Comparison of ENCODE assay signal across 9 cellular contexts in the genomic region with DNA sequence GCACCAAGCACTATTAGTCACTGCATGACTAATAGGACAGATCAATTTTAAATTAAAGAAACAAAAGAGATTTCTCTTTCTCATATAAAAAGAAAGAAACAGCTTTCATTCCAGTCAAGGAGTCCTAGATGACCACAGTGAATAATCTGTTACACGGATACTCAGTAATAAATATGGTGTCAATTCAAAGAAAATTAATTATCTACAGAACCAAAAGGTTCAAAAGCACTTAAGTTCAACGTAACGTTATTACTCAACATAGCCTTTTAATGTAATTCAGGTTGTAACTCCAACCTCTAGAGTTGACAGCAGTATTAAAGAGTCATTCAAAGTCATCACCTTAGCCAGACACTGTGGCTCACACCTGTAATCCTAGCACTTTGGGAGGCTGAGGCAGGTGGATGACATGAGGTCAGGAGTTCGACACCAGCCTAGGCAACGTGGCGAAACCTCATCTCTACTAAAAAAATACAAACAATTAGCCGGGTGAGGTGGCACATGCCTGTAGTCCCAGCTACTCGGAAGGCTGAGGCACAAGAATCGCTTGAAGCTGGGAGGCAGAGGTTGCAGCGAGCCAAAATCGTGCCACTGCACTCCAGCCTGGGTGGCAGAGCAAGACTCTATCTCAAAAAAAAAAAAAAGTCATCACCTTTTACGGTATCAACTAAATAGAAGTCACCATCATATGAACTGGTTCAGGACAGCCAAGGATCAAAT. TPM values are rescaled to one million over a fixed set of nuclear protein-coding genes. Genes with fewer than 3 reads are reported as not detected.
A peak's percentile ranks its signal among the peaks of the same experiment; 100 is the strongest.
DNase-seq lines count a peak whose midpoint lies in the region; ATAC-seq and TF ChIP-seq lines count a peak whose summit lies in the region.
"Had no signal": no experiment of that assay in that cellular context is flagged by ENCODE, and none has a peak within 500 bp of the region (broad histone marks: within the 10 kb centered on the region; RNA-seq: fewer than 3 reads in every experiment).

No MANE protein-coding gene starts in this region.

- CTCF ChIA-PET in CD8-positive, alpha-beta memory T cell (lab: Charles Lee), result interaction anchor here (1.6 to 2.5 kb wide), 2 partner anchors 24 to 110 kb away, joined by 6 read pairs; a partner anchor contains a TSS

- TF ChIP-seq CTCF in OCI-LY3 (IDR thresholded peaks at IDR 0.05; ENCODE audit: low read depth, low read length) (no peak), chondrocyte (IDR thresholded peaks at IDR 0.05) (no peak)

- H3K9me3 Mint-ChIP-seq in CD8-positive, alpha-beta memory T cell, result no peaks in the 10 kb centered on the region
- no peaks in the 10 kb centered on the region for H3K9me3 Mint-ChIP-seq in chondrocyte (ENCODE audit: low read depth)
- H3K9me3 Mint-ChIP-seq in natural killer cell treated with Interleukin-12 subunit alpha and Interleukin-12 subunit beta and Interleukin-15 and Interleukin-18, amount 100 ng/mL, for 72 hours, result no peaks in the 10 kb centered on the region

- H3K4me3 Mint-ChIP-seq in CD8-positive, alpha-beta memory T cell, result peak overlapping the region; percentile 77 to 96 (median 95)
- H3K4me3 Mint-ChIP-seq in chondrocyte (ENCODE audit: unreplicated experiment), result no peak overlapping the region
- H3K4me3 Mint-ChIP-seq in natural killer cell treated with Interleukin-12 subunit alpha and Interleukin-12 subunit beta and Interleukin-15 and Interleukin-18, amount 100 ng/mL, for 72 hours, result peak overlapping the region; percentile 79

- peak in 1 of 2 donors; percentile 0 for ATAC-seq in natural killer cell treated with Interleukin-12 subunit alpha and Interleukin-12 subunit beta and Interleukin-15 and Interleukin-18, amount 100 ng/mL, for 72 hours

- H3K27me3 ChIP-seq in CD8-positive, alpha-beta memory T cell (ENCODE audit: insufficient read depth, low read length, poor library complexity, severe bottlenecking), result no peaks in the 10 kb centered on the region
- H3K27me3 ChIP-seq in OCI-LY3 (ENCODE audit: low read depth, low read length), result no peaks in the 10 kb centered on the region

- peak overlapping the region; percentile 55 to 96 (median 92) for H3K27ac Mint-ChIP-seq in CD8-positive, alpha-beta memory T cell
- peak overlapping the region; percentile 91 for H3K27ac Mint-ChIP-seq in chondrocyte (ENCODE audit: unreplicated experiment)
- H3K27ac Mint-ChIP-seq in natural killer cell treated with Interleukin-12 subunit alpha and Interleukin-12 subunit beta and Interleukin-15 and Interleukin-18, amount 100 ng/mL, for 72 hours, result peak overlapping the region; percentile 93 to 97

- peaks cover 78% of the 10 kb centered on the region for H4K20me1 ChIP-seq in OCI-LY3 (ENCODE audit: insufficient read depth, low read length)

- H3K36me3 Mint-ChIP-seq in CD8-positive, alpha-beta memory T cell, result peaks cover 0 to 15% (median 0%) of the 10 kb centered on the region in 3 donors
- no peaks in the 10 kb centered on the region for H3K36me3 Mint-ChIP-seq in chondrocyte (ENCODE audit: low read depth)
- H3K36me3 Mint-ChIP-seq in natural killer cell treated with Interleukin-12 subunit alpha and Interleukin-12 subunit beta and Interleukin-15 and Interleukin-18, amount 100 ng/mL, for 72 hours, result peaks cover 7% of the 10 kb centered on the region

- H3K4me3 ChIP-seq in CD8-positive, alpha-beta memory T cell (ENCODE audit: low read length), result peak overlapping the region; percentile 23
- H3K4me3 ChIP-seq in OCI-LY3 (ENCODE audit: low read length), result peak overlapping the region; percentile 60

- H3K27ac ChIP-seq in CD8-positive, alpha-beta memory T cell (ENCODE audit: low read depth, low read length), result peak overlapping the region; percentile 69
- peak overlapping the region; percentile 80 for H3K27ac ChIP-seq in OCI-LY3 (ENCODE audit: low read length)

- H3K36me3 ChIP-seq in CD8-positive, alpha-beta memory T cell (ENCODE audit: insufficient read depth, low read length), result no peaks in the 10 kb centered on the region
- H3K36me3 ChIP-seq in OCI-LY3 (replicated peaks; ENCODE audit: low read depth, low read length), result peaks cover 24% of the 10 kb centered on the region

- peak overlapping the region; percentile 29 for H3K9ac ChIP-seq in OCI-LY3 (ENCODE audit: low read length)

- H2AFZ ChIP-seq in OCI-LY3 (ENCODE audit: low read depth, low read length), result no peak overlapping the region

- peak overlapping the region; percentile 71 for H3K4me2 ChIP-seq in OCI-LY3 (ENCODE audit: low read length)

- peak in 1 of 5 donors; percentile 51 for DNase-seq in CD8-positive, alpha-beta memory T cell
- no peak for DNase-seq in chondrocyte (ENCODE audit: low spot score)
- DNase-seq in natural killer cell treated with Interleukin-12 subunit alpha and Interleukin-12 subunit beta and Interleukin-15 and Interleukin-18, amount 100 ng/mL, for 72 hours (ENCODE audit: low spot score), result no peak
- DNase-seq in DMS53 treated with DMSO at 0.1 percent for 48 hours (lab: John Stamatoyannopoulos, UW; ENCODE audit: unreplicated experiment), result no peak
- DNase-seq in SW 1271 (lab: John Stamatoyannopoulos, UW), result no peak
- DNase-seq in NCI-H2171 (lab: John Stamatoyannopoulos, UW), result no peak
- DNase-seq in NCI-H446 treated with DMSO at 0.1 percent for 48 hours (lab: John Stamatoyannopoulos, UW), result no peak
- DNase-seq: RPMI8226 had no signal

- POLR2A ChIA-PET in CD8-positive, alpha-beta memory T cell (lab: Charles Lee), result interaction anchor here (0.6 to 1.0 kb wide), 3 partner anchors 15 to 77 kb away, joined by 5 read pairs; a partner anchor contains a TSS

- H3K4me1 ChIP-seq in CD8-positive, alpha-beta memory T cell (ENCODE audit: insufficient read depth, low read length), result peaks cover 76% of the 10 kb centered on the region
- H3K4me1 ChIP-seq in OCI-LY3 (ENCODE audit: low read length), result peaks cover 47% of the 10 kb centered on the region

- peaks cover 94% of the 10 kb centered on the region for H3K79me2 ChIP-seq in OCI-LY3 (ENCODE audit: low read length)

- H3K4me1 Mint-ChIP-seq in CD8-positive, alpha-beta memory T cell, result peaks cover 74 to 82% (median 81%) of the 10 kb centered on the region in 3 donors
- peaks cover 45% of the 10 kb centered on the region for H3K4me1 Mint-ChIP-seq in chondrocyte (ENCODE audit: low read depth)
- H3K4me1 Mint-ChIP-seq in natural killer cell treated with Interleukin-12 subunit alpha and Interleukin-12 subunit beta and Interleukin-15 and Interleukin-18, amount 100 ng/mL, for 72 hours (ENCODE audit: low read depth in 2 of 2), result peaks cover 53 to 57% of the 10 kb centered on the region in 2 donors

- no peaks in the 10 kb centered on the region for H3K27me3 Mint-ChIP-seq in CD8-positive, alpha-beta memory T cell
- H3K27me3 Mint-ChIP-seq in chondrocyte (ENCODE audit: low read depth), result no peaks in the 10 kb centered on the region
- no peaks in the 10 kb centered on the region for H3K27me3 Mint-ChIP-seq in natural killer cell treated with Interleukin-12 subunit alpha and Interleukin-12 subunit beta and Interleukin-15 and Interleukin-18, amount 100 ng/mL, for 72 hours

- H3K9me3 ChIP-seq in CD8-positive, alpha-beta memory T cell (ENCODE audit: low read length), result no peaks in the 10 kb centered on the region
- H3K9me3 ChIP-seq in OCI-LY3 (ENCODE audit: insufficient read depth, low read length), result no peaks in the 10 kb centered on the region

RNA-seq across cellular contexts. Expression of a gene that starts 4.4 kb away (rescaled TPM):
- total RNA-seq in CD8-positive, alpha-beta memory T cell, result 10 to 100 TPM; 52.0 TPM
- polyA plus RNA-seq in CD8-positive, alpha-beta memory T cell, result 11.7 TPM
- 10.9 to 15.3 TPM (median 13.9 TPM) in 3 replicates for total RNA-seq in chondrocyte
- total RNA-seq in natural killer cell treated with Interleukin-12 subunit alpha and Interleukin-12 subunit beta and Interleukin-15 and Interleukin-18, amount 100 ng/mL, for 72 hours, result 10 to 100 TPM; 35.2 to 42.1 TPM

RNA-seq across cellular contexts. Expression of a gene that starts 35.2 kb away (rescaled TPM):
- total RNA-seq in CD8-positive, alpha-beta memory T cell, result 10 to 100 TPM in 1 of 2 experiments, 1 to 10 TPM in 1; 9.8 to 11.1 TPM
- 4.6 TPM for polyA plus RNA-seq in CD8-positive, alpha-beta memory T cell
- 32.9 to 55.1 TPM (median 37.1 TPM) in 3 replicates for total RNA-seq in chondrocyte
- total RNA-seq in natural killer cell treated with Interleukin-12 subunit alpha and Interleukin-12 subunit beta and Interleukin-15 and Interleukin-18, amount 100 ng/mL, for 72 hours, result 1 to 10 TPM; 5.0 to 8.9 TPM
